32 cellular contexts compared by ENCODE assay signal in the genomic region with DNA sequence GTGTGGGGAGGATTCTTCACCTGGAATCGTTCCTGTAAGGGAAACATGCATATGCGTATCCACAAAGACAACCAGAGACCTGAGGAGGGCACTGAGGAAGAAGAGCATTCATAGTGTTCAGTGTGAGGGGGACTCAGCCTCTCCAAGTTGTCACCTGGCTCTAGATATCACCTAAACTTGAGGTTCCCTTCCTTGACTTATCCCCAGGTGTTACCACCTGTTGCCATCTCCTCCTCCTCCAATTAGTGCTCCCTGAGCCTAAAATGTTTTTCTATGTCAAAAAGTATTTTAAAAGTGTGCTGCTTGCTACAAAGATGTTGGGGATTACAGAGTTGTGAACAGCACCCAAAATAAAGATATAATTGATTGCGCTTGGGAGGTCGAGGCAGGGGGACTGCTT. TPM values are rescaled to one million over a fixed set of nuclear protein-coding genes. Genes with fewer than 3 reads are reported as not detected.
DNase-seq lines count a peak whose midpoint lies in the region; ATAC-seq and TF ChIP-seq lines count a peak whose summit lies in the region.
"Had no signal": no experiment of that assay in that cellular context is flagged by ENCODE, and none has a peak within 500 bp of the region (broad histone marks: within the 10 kb centered on the region; RNA-seq: fewer than 3 reads in every experiment).

No MANE protein-coding gene starts in this region.

- TF ChIP-seq EP300 in upper lobe of left lung (IDR thresholded peaks at IDR 0.05), result no peak

- H3K4me3 ChIP-seq in upper lobe of left lung, result no peak overlapping the region
- H3K4me3 ChIP-seq: ascending aorta, coronary artery, neural progenitor cell, right atrium auricular region, uterus had no signal

- H3K36me3 Mint-ChIP-seq in activated naive CD8-positive, alpha-beta T cell, result peaks cover 25% of the 10 kb centered on the region
- peaks cover 34% of the 10 kb centered on the region for H3K36me3 Mint-ChIP-seq in activated naive CD8-positive, alpha-beta T cell treated with anti-CD3 and anti-CD28 coated beads, Interleukin-2, amount 50 U/mL, for 24 hours (ENCODE audit: low read depth)
- peaks cover 6 to 18% (median 17%) of the 10 kb centered on the region in 3 donors for H3K36me3 Mint-ChIP-seq in naive thymus-derived CD8-positive, alpha-beta T cell

- TF ChIP-seq CTCF in upper lobe of left lung (IDR thresholded peaks at IDR 0.05), result no peak

- no peak for ATAC-seq in activated naive CD8-positive, alpha-beta T cell treated with anti-CD3 and anti-CD28 coated beads, Interleukin-2, amount 50 U/mL, for 24 hours
- no peak for ATAC-seq in naive thymus-derived CD8-positive, alpha-beta T cell
- no peak for ATAC-seq in upper lobe of left lung (ENCODE audit: low FRiP score in 2 of 2)
- ATAC-seq: activated CD4-positive, CD25-positive, alpha-beta regulatory T cell treated with anti-CD3 and anti-CD28 coated beads, Interleukin-2, amount 50 U/mL, for 24 hours; esophagus mucosa; PC-3; stimulated activated naive CD8-positive, alpha-beta T cell treated with anti-CD3 and anti-CD28 coated beads, Interleukin-15, amount 100 ng/mL, for 72 hours had no signal

- peaks cover 56 to 65% (median 61%) of the 10 kb centered on the region in 4 donors for H3K4me1 ChIP-seq in upper lobe of left lung
- H3K4me1 ChIP-seq: Caco-2, neural progenitor cell had no signal

- H3K27me3 Mint-ChIP-seq in activated naive CD8-positive, alpha-beta T cell, result no peaks in the 10 kb centered on the region
- no peaks in the 10 kb centered on the region for H3K27me3 Mint-ChIP-seq in activated naive CD8-positive, alpha-beta T cell treated with anti-CD3 and anti-CD28 coated beads, Interleukin-2, amount 50 U/mL, for 24 hours
- no peaks in the 10 kb centered on the region for H3K27me3 Mint-ChIP-seq in naive thymus-derived CD8-positive, alpha-beta T cell
- H3K27me3 Mint-ChIP-seq: activated naive CD8-positive, alpha-beta T cell treated with anti-CD3 and anti-CD28 coated beads for 36 hours; stimulated activated naive CD8-positive, alpha-beta T cell treated with anti-CD3 and anti-CD28 coated beads, Interleukin-15, amount 100 ng/mL, for 72 hours had no signal

- POLR2A ChIA-PET in naive thymus-derived CD8-positive, alpha-beta T cell (lab: Charles Lee), result interaction anchor here (0.9 to 9.7 kb wide), 4 partner anchors 9 to 75 kb away, joined by 3 to 81 read pairs (median 4); a partner anchor contains a TSS

- no peaks in the 10 kb centered on the region for H3K9me3 Mint-ChIP-seq in activated naive CD8-positive, alpha-beta T cell (ENCODE audit: low read depth)
- no peaks in the 10 kb centered on the region for H3K9me3 Mint-ChIP-seq in activated naive CD8-positive, alpha-beta T cell treated with anti-CD3 and anti-CD28 coated beads, Interleukin-2, amount 50 U/mL, for 24 hours
- H3K9me3 Mint-ChIP-seq in naive thymus-derived CD8-positive, alpha-beta T cell, result peaks cover 0 to 3% (median 0%) of the 10 kb centered on the region in 9 donors
- H3K9me3 Mint-ChIP-seq: activated naive CD8-positive, alpha-beta T cell treated with anti-CD3 and anti-CD28 coated beads for 36 hours; endodermal cell; H9; neural progenitor cell; stimulated activated naive CD8-positive, alpha-beta T cell treated with anti-CD3 and anti-CD28 coated beads, Interleukin-15, amount 100 ng/mL, for 72 hours had no signal

- peak overlapping the region; percentile 37 for H3K27ac ChIP-seq in caudate nucleus (ENCODE audit: low read depth, low read length)
- peak overlapping the region in 3 of 4 donors; percentile 9 to 92 (median 19) for H3K27ac ChIP-seq in upper lobe of left lung
- H3K27ac ChIP-seq: KMS-11, neural progenitor cell, uterus had no signal

- WGBS in upper lobe of left lung, 2 donors, result 94 to 97% methylated on average over 4 of the region's 4 CpGs

- H3K9me3 ChIP-seq in upper lobe of left lung, result no peaks in the 10 kb centered on the region
- H3K9me3 ChIP-seq: ascending aorta, Caco-2, right atrium auricular region, uterus had no signal

- no peak overlapping the region for H3K4me3 Mint-ChIP-seq in activated naive CD8-positive, alpha-beta T cell
- no peak overlapping the region for H3K4me3 Mint-ChIP-seq in activated naive CD8-positive, alpha-beta T cell treated with anti-CD3 and anti-CD28 coated beads, Interleukin-2, amount 50 U/mL, for 24 hours
- H3K4me3 Mint-ChIP-seq in naive thymus-derived CD8-positive, alpha-beta T cell, result no peak overlapping the region
- H3K4me3 Mint-ChIP-seq: activated naive CD8-positive, alpha-beta T cell treated with anti-CD3 and anti-CD28 coated beads for 36 hours; endodermal cell; H9; neural progenitor cell; stimulated activated naive CD8-positive, alpha-beta T cell treated with anti-CD3 and anti-CD28 coated beads, Interleukin-15, amount 100 ng/mL, for 72 hours had no signal

- H3K36me3 ChIP-seq in upper lobe of left lung, result no peaks in the 10 kb centered on the region
- H3K36me3 ChIP-seq: ascending aorta, neural progenitor cell, right atrium auricular region, uterus had no signal

- H3K4me1 Mint-ChIP-seq in activated naive CD8-positive, alpha-beta T cell (ENCODE audit: low read depth), result peaks cover 93% of the 10 kb centered on the region
- H3K4me1 Mint-ChIP-seq in activated naive CD8-positive, alpha-beta T cell treated with anti-CD3 and anti-CD28 coated beads, Interleukin-2, amount 50 U/mL, for 24 hours, result peaks cover 93% of the 10 kb centered on the region
- peaks cover 66 to 97% (median 95%) of the 10 kb centered on the region in 4 donors for H3K4me1 Mint-ChIP-seq in naive thymus-derived CD8-positive, alpha-beta T cell

- peak overlapping the region; percentile 58 for H3K27ac Mint-ChIP-seq in activated naive CD8-positive, alpha-beta T cell
- no peak overlapping the region for H3K27ac Mint-ChIP-seq in activated naive CD8-positive, alpha-beta T cell treated with anti-CD3 and anti-CD28 coated beads, Interleukin-2, amount 50 U/mL, for 24 hours
- peak overlapping the region in 8 of 10 donors; percentile 17 to 99 (median 65) for H3K27ac Mint-ChIP-seq in naive thymus-derived CD8-positive, alpha-beta T cell
- H3K27ac Mint-ChIP-seq: activated naive CD8-positive, alpha-beta T cell treated with anti-CD3 and anti-CD28 coated beads for 36 hours; endodermal cell had no signal

- no peaks in the 10 kb centered on the region for H3K27me3 ChIP-seq in upper lobe of left lung
- H3K27me3 ChIP-seq: ascending aorta, neural progenitor cell, right atrium auricular region, uterus had no signal

- no peak for TF ChIP-seq POLR2A in upper lobe of left lung (IDR thresholded peaks at IDR 0.05)

- DNase-seq in activated naive CD8-positive, alpha-beta T cell treated with anti-CD3 and anti-CD28 coated beads, Interleukin-2, amount 50 U/mL, for 24 hours, result no peak
- DNase-seq in caudate nucleus (lab: John Stamatoyannopoulos, UW), result no peak
- DNase-seq in naive thymus-derived CD8-positive, alpha-beta T cell, result no peak
- no peak for DNase-seq in upper lobe of left lung
- no peak for DNase-seq in medulla oblongata (ENCODE audit: extremely low spot score)
- DNase-seq in stimulated activated CD4-positive, alpha-beta T cell treated with anti-CD3 and anti-CD28 coated beads, Interleukin-15, amount 100 ng/mL, for 24 hours, result no peak
- DNase-seq in activated gamma-delta T cell treated with Interleukin-2 at 50 U/mL for 16 hours, result no peak
- DNase-seq: activated CD4-positive, alpha-beta T cell treated with anti-CD3 and anti-CD28 coated beads, Interleukin-2, amount 50 U/mL, for 4 hours; activated CD8-positive, alpha-beta memory T cell treated with anti-CD3 and anti-CD28 coated beads, Interleukin-2, amount 50 U/mL, for 48 hours; activated effector memory CD4-positive, alpha-beta T cell treated with Interleukin-2 at 50 U/mL for 16 hours; activated naive CD8-positive, alpha-beta T cell treated with anti-CD3 and anti-CD28 coated beads for 36 hours; Caco-2; DMS79; endodermal cell; H9; head of caudate nucleus; MM.1S; NCI-H2029; NCI-H526; PC-3; small intestine; stimulated activated naive CD8-positive, alpha-beta T cell treated with anti-CD3 and anti-CD28 coated beads, Interleukin-15, amount 100 ng/mL, for 72 hours; T-helper 1 cell; uterus had no signal

RNA-seq across cellular contexts. Expression of a gene that starts 41.0 kb away (rescaled TPM):
- total RNA-seq in naive thymus-derived CD8-positive, alpha-beta T cell, result 10 to 100 TPM; 34.4 to 36.5 TPM
- 10 to 100 TPM in 1 of 3 donors, 1 to 10 TPM in 2; 7.6 to 12.1 (median 8.4) TPM for polyA plus RNA-seq in naive thymus-derived CD8-positive, alpha-beta T cell
- total RNA-seq in upper lobe of left lung, result 10 to 100 TPM; 13.0 to 46.7 (median 29.4) TPM

RNA-seq across cellular contexts. Expression of a gene that starts 42.8 kb away (rescaled TPM):
- total RNA-seq in naive thymus-derived CD8-positive, alpha-beta T cell, result 10 to 100 TPM; 13.6 to 16.7 TPM
- 1 to 10 TPM; 1.5 to 4.0 (median 2.3) TPM for polyA plus RNA-seq in naive thymus-derived CD8-positive, alpha-beta T cell
- 10 to 100 TPM; 10.8 to 63.9 (median 16.9) TPM for total RNA-seq in upper lobe of left lung
